ENCODE assay signal across 18 cellular contexts in genomic region chr21:37869661-37870060, GRCh38. TPM values are rescaled to one million over a fixed set of nuclear protein-coding genes. Genes with fewer than 3 reads are reported as not detected.
DNase-seq lines count a peak whose midpoint lies in the region; ATAC-seq and TF ChIP-seq lines count a peak whose summit lies in the region.
"Had no signal": no experiment of that assay in that cellular context is flagged by ENCODE, and none has a peak within 500 bp of the region (broad histone marks: within the 10 kb centered on the region; RNA-seq: fewer than 3 reads in every experiment).

No MANE protein-coding gene starts in this region.

- H3K9me3 ChIP-seq in RWPE2 (ENCODE audit: severe bottlenecking): no peaks in the 10 kb centered on the region

- TF ChIP-seq CTCF in RWPE2 (IDR thresholded peaks at IDR 0.05; ENCODE audit: poor library complexity, severe bottlenecking) (no peak), glutamatergic neuron (IDR thresholded peaks at IDR 0.05; ENCODE audit: partially characterized antibody, unreplicated experiment) (no peak)

- H3K4me1 Mint-ChIP-seq in glutamatergic neuron (ENCODE audit: low read depth, unreplicated experiment): peaks cover 57% of the 10 kb centered on the region

- H3K4me1 ChIP-seq in RWPE2 (ENCODE audit: insufficient read depth, poor library complexity, severe bottlenecking): peaks cover 28% of the 10 kb centered on the region

- H3K36me3 ChIP-seq in RWPE2 (ENCODE audit: low read depth): no peaks in the 10 kb centered on the region

- H3K27me3 ChIP-seq in RWPE2 (ENCODE audit: insufficient read depth, poor library complexity, severe bottlenecking): no peaks in the 10 kb centered on the region

- ATAC-seq in RWPE2 (ENCODE audit: low read depth) (no peak), HG02763 (IDR thresholded peaks at IDR 0.05; ENCODE audit: unreplicated experiment) (no peak)

- peaks cover 8% of the 10 kb centered on the region for H3K9me3 Mint-ChIP-seq in glutamatergic neuron (ENCODE audit: unreplicated experiment)

- H3K4me3 ChIP-seq in RWPE2 (ENCODE audit: severe bottlenecking): no peak overlapping the region
- H3K4me3 ChIP-seq: PC-9 had no signal

- H3K27ac ChIP-seq in RWPE2 (ENCODE audit: poor library complexity, severe bottlenecking): peak overlapping the region; percentile 74
- H3K27ac ChIP-seq: 22Rv1, PC-9, RWPE1 had no signal

- no peaks in the 10 kb centered on the region for H3K27me3 Mint-ChIP-seq in glutamatergic neuron (ENCODE audit: unreplicated experiment)
- H3K27me3 Mint-ChIP-seq: B cell had no signal

- H3K4me3 Mint-ChIP-seq in glutamatergic neuron (ENCODE audit: unreplicated experiment): peak overlapping the region; percentile 35
- H3K4me3 Mint-ChIP-seq: B cell had no signal

- H3K27ac Mint-ChIP-seq in glutamatergic neuron (ENCODE audit: unreplicated experiment): peak overlapping the region; percentile 96
- H3K27ac Mint-ChIP-seq: B cell had no signal

- DNase-seq in NCI-H1694 treated with DMSO at 0.1 percent for 48 hours (lab: John Stamatoyannopoulos, UW) (peak; percentile 57), NCI-H1694 (lab: John Stamatoyannopoulos, UW) (no peak), RWPE2 (ENCODE audit: low spot score) (no peak), glutamatergic neuron (no peak), Kasumi-1 (lab: John Stamatoyannopoulos, UW) (no peak), NCI-H510A treated with DMSO at 0.1 percent for 48 hours (lab: John Stamatoyannopoulos, UW) (no peak)
- no peak for DNase-seq in central memory CD4-positive, alpha-beta T cell
- DNase-seq: GDM1, H7, KBM-7, NCI-H1930, NCI-H226, PC-9 had no signal

- peaks cover 9% of the 10 kb centered on the region for H3K36me3 Mint-ChIP-seq in glutamatergic neuron (ENCODE audit: unreplicated experiment)

RNA-seq across cellular contexts. Expression of gene KCNJ6, which starts 46.6 kb away (rescaled TPM):
- 80.5 TPM for total RNA-seq in glutamatergic neuron (ENCODE audit: unreplicated experiment)
- total RNA-seq: B cell; H7; PC-9; T-helper 1 cell treated with Interleukin-12 subunit alpha and Interleukin-12 subunit beta and Interleukin-4 antibody, amounts not matched to agents 30 ng/mL and 1 ng/mL, for 36 hours had no signal
